ENCODE assay signal across 11 cellular contexts in genomic region chr2:195520671-195521155, GRCh38.
A peak's percentile ranks its signal among the peaks of the same experiment; 100 is the strongest.
DNase-seq lines count a peak whose midpoint lies in the region; ATAC-seq and TF ChIP-seq lines count a peak whose summit lies in the region.
"Had no signal": no experiment of that assay in that cellular context is flagged by ENCODE, and none has a peak within 500 bp of the region (broad histone marks: within the 10 kb centered on the region; RNA-seq: fewer than 3 reads in every experiment).

No MANE protein-coding gene starts in this region.

- TF ChIP-seq CTCF in WERI-Rb-1 (IDR thresholded peaks at IDR 0.05; ENCODE audit: low read depth, low read length), result no peak

- no peaks in the 10 kb centered on the region for H3K9me3 ChIP-seq in WERI-Rb-1 (ENCODE audit: severe bottlenecking)
- H3K9me3 ChIP-seq: Peyer's patch had no signal

- no peak overlapping the region for H3K27ac ChIP-seq in WERI-Rb-1
- H3K27ac ChIP-seq: Peyer's patch had no signal

- no peaks in the 10 kb centered on the region for H3K27me3 ChIP-seq in WERI-Rb-1 (ENCODE audit: insufficient read depth, low read depth, severe bottlenecking)
- H3K27me3 ChIP-seq: Peyer's patch had no signal

- H3K4me3 ChIP-seq in WERI-Rb-1 (ENCODE audit: low read depth, low read length), result no peak overlapping the region
- H3K4me3 ChIP-seq: Peyer's patch had no signal

- H3K36me3 ChIP-seq in WERI-Rb-1, result no peaks in the 10 kb centered on the region
- H3K36me3 ChIP-seq: Peyer's patch had no signal

- no peak for ATAC-seq in GM19463 (IDR thresholded peaks at IDR 0.05; ENCODE audit: unreplicated experiment)
- ATAC-seq: activated CD4-positive, CD25-positive, alpha-beta regulatory T cell treated with anti-CD3 and anti-CD28 coated beads, Interleukin-2, amount 50 U/mL, for 24 hours had no signal

- DNase-seq in A172 (ENCODE audit: low spot score), result peak; percentile 74
- DNase-seq in H4 (ENCODE audit: low spot score), result peak; percentile 19
- peak; percentile 81 for DNase-seq in amniotic stem cell (lab: John Stamatoyannopoulos, UW)
- peak; percentile 31 for DNase-seq in iPS-NIHi7 (ENCODE audit: extremely low spot score)
- no peak for DNase-seq in NCI-H1930 (lab: John Stamatoyannopoulos, UW)
- DNase-seq in WERI-Rb-1, result no peak
- no peak for DNase-seq in stimulated activated CD8-positive, alpha-beta memory T cell treated with anti-CD3 and anti-CD28 coated beads, Interleukin-4, amount 100 ng/mL, for 48 hours
- DNase-seq: Peyer's patch; stimulated activated CD4-positive, alpha-beta T cell treated with anti-CD3 and anti-CD28 coated beads, Interleukin-4, amount 100 ng/mL, for 1 hour had no signal

Comparison
In these comparisons a context has a peak if more than half of its experiments do, and no peak if none do; other contexts are left out.
1. DNase-seq: peak in A172 (single experiment), H4 (single experiment), amniotic stem cell (single experiment) and iPS-NIHi7 (single experiment); none in NCI-H1930 (0 of 2), WERI-Rb-1 (single experiment) and stimulated activated CD8-positive, alpha-beta memory T cell treated with anti-CD3 and anti-CD28 coated beads, Interleukin-4, amount 100 ng/mL, for 48 hours (single experiment).